ENCODE assay signal across 8 cellular contexts in the genomic region with DNA sequence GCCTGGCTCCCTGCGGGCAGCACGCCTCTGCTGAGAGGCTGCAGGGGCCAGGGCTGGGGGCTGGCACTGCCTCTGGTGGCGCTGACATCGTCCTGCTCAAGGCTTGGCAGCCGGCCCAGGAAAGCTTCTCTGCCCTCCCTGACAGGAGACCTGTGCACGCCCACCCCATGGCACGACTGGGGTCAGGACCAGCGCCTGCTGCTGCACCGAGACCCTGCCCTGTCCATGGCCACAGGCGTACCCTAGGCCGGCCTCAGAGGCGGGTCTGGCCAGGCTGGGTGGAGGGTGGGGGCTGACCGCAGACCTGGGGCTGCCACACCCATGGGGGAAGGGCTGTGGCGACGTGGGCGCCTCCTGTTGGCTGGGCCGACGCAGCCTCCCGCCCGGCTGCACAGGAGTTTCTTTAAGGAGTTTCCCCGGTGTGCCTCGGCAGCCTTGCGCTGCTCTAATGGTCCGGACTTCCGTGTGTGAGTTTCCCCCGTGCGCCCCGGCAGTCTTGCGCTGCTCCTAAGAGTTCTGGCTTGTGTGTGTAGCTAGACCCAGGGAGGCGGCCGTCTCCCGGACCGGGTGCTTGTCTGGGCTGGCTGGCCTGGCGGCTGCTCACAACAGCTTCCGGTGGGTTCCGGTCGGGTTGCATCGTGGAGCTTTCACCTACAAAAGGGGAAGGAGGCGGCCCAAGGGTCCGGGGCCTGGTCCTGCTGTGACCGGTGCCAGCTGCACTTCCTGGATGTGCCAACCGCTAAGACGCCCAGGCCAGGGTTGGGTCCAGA. TPM values are rescaled to one million over a fixed set of nuclear protein-coding genes. Genes with fewer than 3 reads are reported as not detected.
A peak's percentile ranks its signal among the peaks of the same experiment; 100 is the strongest.
DNase-seq lines count a peak whose midpoint lies in the region; ATAC-seq and TF ChIP-seq lines count a peak whose summit lies in the region.

No MANE protein-coding gene starts in this region.

- H3K27ac ChIP-seq in right lobe of liver: peak overlapping the region; percentile 59 to 78 (median 77)

- peak; percentile 38 for TF ChIP-seq POLR2A in right lobe of liver (IDR thresholded peaks at IDR 0.05)

- H3K4me3 ChIP-seq in MG63 (no peak overlapping the region), right lobe of liver (peak overlapping the region; percentile 27 to 56 (median 46))

- DNase-seq in DMS153 (lab: John Stamatoyannopoulos, UW): peak; percentile 24
- DNase-seq in MG63: peak; percentile 60
- DNase-seq in chondrocyte (ENCODE audit: low spot score): no peak
- peak; percentile 80 to 89 (median 80) for DNase-seq in right lobe of liver
- DNase-seq in stimulated activated CD8-positive, alpha-beta memory T cell treated with anti-CD3 and anti-CD28 coated beads, Interleukin-12 subunit alpha, Interleukin-12 subunit beta, amount 100 ng/mL, for 24 hours (ENCODE audit: extremely low read depth): peak; percentile 35
- no peak for DNase-seq in NCI-H82 (lab: John Stamatoyannopoulos, UW)

- H3K9me3 ChIP-seq in MG63 (no peaks in the 10 kb centered on the region), right lobe of liver (no peaks in the 10 kb centered on the region)

- intact Hi-C loops in right lobe of liver (cut with DNase I): no loop called here

- H3K9me3 Mint-ChIP-seq in chondrocyte (ENCODE audit: low read depth): no peaks in the 10 kb centered on the region

- peak; percentile 38 for ATAC-seq in GM21423 (IDR thresholded peaks at IDR 0.05; ENCODE audit: unreplicated experiment)
- peak; percentile 31 to 36 for ATAC-seq in activated CD4-positive, CD25-positive, alpha-beta regulatory T cell treated with anti-CD3 and anti-CD28 coated beads, Interleukin-2, amount 50 U/mL, for 24 hours
- peak; percentile 46 to 64 (median 54) for ATAC-seq in right lobe of liver

- no peak overlapping the region for H3K4me3 Mint-ChIP-seq in chondrocyte (ENCODE audit: unreplicated experiment)

- H3K27me3 Mint-ChIP-seq in chondrocyte (ENCODE audit: low read depth): no peaks in the 10 kb centered on the region

- H3K36me3 ChIP-seq in MG63: peaks cover 46% of the 10 kb centered on the region
- H3K36me3 ChIP-seq in right lobe of liver: no peaks in the 10 kb centered on the region

- WGBS in right lobe of liver (ENCODE audit: insufficient coverage, low coverage, low lambda C conversion rate, missing lambda C conversion rate): 0% methylated on average over 5 of the region's 43 CpGs

- peaks cover 19% of the 10 kb centered on the region for H3K4me1 Mint-ChIP-seq in chondrocyte (ENCODE audit: low read depth)

- no peaks in the 10 kb centered on the region for H3K36me3 Mint-ChIP-seq in chondrocyte (ENCODE audit: low read depth)

- H3K4me1 ChIP-seq in right lobe of liver: peaks cover 0 to 43% (median 11%) of the 10 kb centered on the region in 4 donors

- H3K27me3 ChIP-seq in MG63 (no peaks in the 10 kb centered on the region), right lobe of liver (no peaks in the 10 kb centered on the region)

- H3K27ac Mint-ChIP-seq in chondrocyte (ENCODE audit: unreplicated experiment): no peak overlapping the region

- peak; percentile 67 for TF ChIP-seq CTCF in chondrocyte (IDR thresholded peaks at IDR 0.05)
- peak; percentile 13 to 59 (median 40) for TF ChIP-seq CTCF in right lobe of liver (IDR thresholded peaks at IDR 0.05)

RNA-seq across cellular contexts. Expression of gene TRABD, which starts 4.7 kb away (rescaled TPM):
- total RNA-seq in MG63 (2014; rRNA removed; shearing (Covaris generic); ENCODE audit: low replicate concordance): 38.8 and 49.9 TPM in 2 replicates
- 18.5 to 20.5 TPM (median 20.2 TPM) in 3 replicates for total RNA-seq in chondrocyte
- total RNA-seq in right lobe of liver: 10 to 100 TPM; 18.9 to 30.2 (median 22.8) TPM

RNA-seq across cellular contexts. Expression of gene SELENOO, which starts 10.4 kb away (rescaled TPM):
- 6.5 and 13.8 TPM in 2 replicates for total RNA-seq in MG63 (2014; rRNA removed; shearing (Covaris generic); ENCODE audit: low replicate concordance)
- total RNA-seq in chondrocyte: 14.8 to 22.8 TPM (median 17.1 TPM) in 3 replicates
- 10 to 100 TPM; 51.1 to 67.8 (median 59.2) TPM for total RNA-seq in right lobe of liver

RNA-seq across cellular contexts. Expression of gene PANX2, which starts 19.8 kb away (rescaled TPM):
- total RNA-seq in MG63 (2014; rRNA removed; shearing (Covaris generic); ENCODE audit: low replicate concordance): 0.12 and 0.79 TPM in 2 replicates
- total RNA-seq in chondrocyte (3.0 to 6.1 TPM (median 3.3 TPM) in 3 replicates), right lobe of liver (10 to 100 TPM in 1 of 6 experiments, 1 to 10 TPM in 5; 3.9 to 12.3 (median 7.2) TPM)

RNA-seq across cellular contexts. Expression of gene TUBGCP6, which starts 54.5 kb away (rescaled TPM):
- total RNA-seq in MG63 (2014; rRNA removed; shearing (Covaris generic); ENCODE audit: low replicate concordance): 11.8 and 17.2 TPM in 2 replicates
- 31.2 to 46.3 TPM (median 32.2 TPM) in 3 replicates for total RNA-seq in chondrocyte
- 10 to 100 TPM; 10.4 to 22.6 (median 14.6) TPM for total RNA-seq in right lobe of liver

Comparison
In these comparisons a context has a peak if more than half of its experiments do, and no peak if none do; other contexts are left out.
1. DNase-seq: peak in DMS153 (single experiment), MG63 (single experiment), right lobe of liver (3 of 3) and stimulated activated CD8-positive, alpha-beta memory T cell treated with anti-CD3 and anti-CD28 coated beads, Interleukin-12 subunit alpha, Interleukin-12 subunit beta, amount 100 ng/mL, for 24 hours (single experiment); none in chondrocyte (single experiment) and NCI-H82 (single experiment).
2. Peak in every context shown above with its lines, with median percentiles within 50 percentile points of each other: ATAC-seq.